ENCODE assay signal across 9 cellular contexts in genomic region chr12:54390668-54391551, GRCh38.
A peak's percentile ranks its signal among the peaks of the same experiment; 100 is the strongest.
DNase-seq lines count a peak whose midpoint lies in the region; ATAC-seq and TF ChIP-seq lines count a peak whose summit lies in the region.
"Had no signal": no experiment of that assay in that cellular context is flagged by ENCODE, and none has a peak within 500 bp of the region (broad histone marks: within the 10 kb centered on the region; RNA-seq: fewer than 3 reads in every experiment).

No MANE protein-coding gene starts in this region.

- H3K9me3 ChIP-seq in SK-N-MC (ENCODE audit: low read depth, low read length) = no peaks in the 10 kb centered on the region
- no peaks in the 10 kb centered on the region for H3K9me3 ChIP-seq in iPS-15b (ENCODE audit: control insufficient read depth, insufficient read depth, low read length)

- H3K4me1 ChIP-seq in iPS-15b (ENCODE audit: control insufficient read depth, insufficient read depth, low read length) = peaks cover 54% of the 10 kb centered on the region

- no peaks in the 10 kb centered on the region for H3K27me3 ChIP-seq in GM06990 (replicated peaks; ENCODE audit: control insufficient read depth, insufficient read depth, low read length)
- H3K27me3 ChIP-seq in iPS-15b (ENCODE audit: control insufficient read depth, insufficient read depth, low read length) = peaks cover 7% of the 10 kb centered on the region

- H3K36me3 Mint-ChIP-seq in activated naive CD8-positive, alpha-beta T cell = peaks cover 4% of the 10 kb centered on the region

- peaks cover 35% of the 10 kb centered on the region for H3K4me1 Mint-ChIP-seq in activated naive CD8-positive, alpha-beta T cell (ENCODE audit: low read depth)

- TF ChIP-seq CTCF in GM06990 (IDR thresholded peaks at IDR 0.05; ENCODE audit: insufficient read depth, low read length, poor library complexity, severe bottlenecking) = peak; percentile 66

- H3K27ac Mint-ChIP-seq in activated naive CD8-positive, alpha-beta T cell = no peak overlapping the region

- DNase-seq in GM06990 (ENCODE audit: extremely low read depth, insufficient read length) (peak; percentile 75), SK-N-MC (ENCODE audit: low read depth, low spot score) (no peak)
- DNase-seq in stimulated activated CD4-positive, alpha-beta T cell treated with anti-CD3 and anti-CD28 coated beads, Interleukin-2, amount 100 ng/mL, for 4 hours (ENCODE audit: low read depth) = peak; percentile 63
- DNase-seq in NK-92 treated with Interleukin-12 subunit alpha and Interleukin-12 subunit beta, amount 100 ng/mL, for 24 hours (lab: John Stamatoyannopoulos, UW) = no peak

- no peaks in the 10 kb centered on the region for H3K9me3 Mint-ChIP-seq in activated naive CD8-positive, alpha-beta T cell (ENCODE audit: low read depth)

- H3K4me3 ChIP-seq in GM06990 (replicated peaks; ENCODE audit: low read depth, low read length) (peak overlapping the region; percentile 66), SK-N-MC (peak overlapping the region; percentile 87), iPS-15b (ENCODE audit: low read depth, low read length) (peak overlapping the region; percentile 72)

- H3K4me3 Mint-ChIP-seq in activated naive CD8-positive, alpha-beta T cell = peak overlapping the region; percentile 70

- H3K27me3 Mint-ChIP-seq in activated naive CD8-positive, alpha-beta T cell = no peaks in the 10 kb centered on the region

- peak; percentile 47 for ATAC-seq in HG03521 (IDR thresholded peaks at IDR 0.05; ENCODE audit: unreplicated experiment)
- ATAC-seq in HG03097 (IDR thresholded peaks at IDR 0.05; ENCODE audit: low FRiP score, unreplicated experiment) = no peak

- H3K27ac ChIP-seq in SK-N-MC = no peak overlapping the region
- H3K27ac ChIP-seq: KMS-11 had no signal

- peak overlapping the region; percentile 17 for H3K9ac ChIP-seq in SK-N-MC (ENCODE audit: insufficient read length)
- H3K9ac ChIP-seq in iPS-15b (ENCODE audit: low read depth, low read length) = peak overlapping the region; percentile 60
- H3K9ac ChIP-seq: KMS-11 had no signal

- no peaks in the 10 kb centered on the region for H3K36me3 ChIP-seq in GM06990 (ENCODE audit: control insufficient read depth, insufficient read depth, low read length)
- H3K36me3 ChIP-seq in SK-N-MC (ENCODE audit: insufficient read depth, low read length) = peaks cover 8% of the 10 kb centered on the region
- H3K36me3 ChIP-seq in iPS-15b (ENCODE audit: control insufficient read depth, insufficient read depth, low read length) = peaks cover 7% of the 10 kb centered on the region

Comparison
In these comparisons a context has a peak if more than half of its experiments do, and no peak if none do; other contexts are left out.
1. DNase-seq: peak in GM06990 (single experiment) and stimulated activated CD4-positive, alpha-beta T cell treated with anti-CD3 and anti-CD28 coated beads, Interleukin-2, amount 100 ng/mL, for 4 hours (single experiment); none in SK-N-MC (single experiment) and NK-92 treated with Interleukin-12 subunit alpha and Interleukin-12 subunit beta, amount 100 ng/mL, for 24 hours (single experiment).
2. Peak in every context shown above with its lines, with median percentiles within 50 percentile points of each other: H3K4me3 ChIP-seq.